ENCODE assay signal across 29 cellular contexts in genomic region chr2:70988151-70988550, GRCh38. TPM values are rescaled to one million over a fixed set of nuclear protein-coding genes. Genes with fewer than 3 reads are reported as not detected.
A peak's percentile ranks its signal among the peaks of the same experiment; 100 is the strongest.
DNase-seq lines count a peak whose midpoint lies in the region; ATAC-seq, FAIRE-seq and TF ChIP-seq lines count a peak whose summit lies in the region.
"Had no signal": no experiment of that assay in that cellular context is flagged by ENCODE, and none has a peak within 500 bp of the region (broad histone marks: within the 10 kb centered on the region; RNA-seq: fewer than 3 reads in every experiment).

No MANE protein-coding gene starts in this region.

- no peaks in the 10 kb centered on the region for H3K9me3 ChIP-seq in body of pancreas
- H3K9me3 ChIP-seq: pancreas, Peyer's patch had no signal

- DNase-seq in activated T-cell treated with anti-CD3 and anti-CD28 coated beads, Interleukin-2, amount 50 U/mL, for 48 hours = peak; percentile 10 to 14
- DNase-seq in activated T-cell treated with anti-CD3 and anti-CD28 coated beads for 4 hours = no peak
- peak in 3 of 4 donors; percentile 21 to 57 (median 48) for DNase-seq in body of pancreas
- peak; percentile 12 to 78 for DNase-seq in lower leg skin (ENCODE audit: low spot score in 2 of 2)
- peak; percentile 37 for DNase-seq in type B pancreatic cell (ENCODE audit: extremely low spot score, unreplicated experiment)
- DNase-seq in AG08395 (ENCODE audit: low spot score) = no peak
- DNase-seq in germinal center (ENCODE audit: low spot score) = no peak
- no peak for DNase-seq in GM19239 (ENCODE audit: insufficient read length, low spot score)
- DNase-seq: activated CD4-positive, alpha-beta T cell treated with anti-CD3 and anti-CD28 coated beads, Interleukin-2, amount 50 U/mL, for 48 hours; C1 segment of cervical spinal cord; foreskin fibroblast; hippocampal formation; Karpas-422; mammary epithelial cell; NCI-H1048; NCI-H2029; NK-92 treated with Interleukin-12 subunit alpha and Interleukin-12 subunit beta, amount 100 ng/mL, for 24 hours; stimulated activated CD4-positive, alpha-beta T cell treated with anti-CD3 and anti-CD28 coated beads, Interleukin-1b, Interleukin-23, amount 100 ng/mL, for 48 hours; stimulated activated naive CD4-positive, alpha-beta T cell treated with Interleukin-2 at 50 U/mL for 16 hours; WERI-Rb-1 had no signal

- peaks cover 10% of the 10 kb centered on the region for H3K4me1 ChIP-seq in body of pancreas

- no peaks in the 10 kb centered on the region for H3K27me3 Mint-ChIP-seq in type B pancreatic cell
- H3K27me3 Mint-ChIP-seq: activated naive CD8-positive, alpha-beta T cell treated with anti-CD3 and anti-CD28 coated beads, Interleukin-2, amount 10 ng/mL, durations not matched to agents 7 days and 5 days had no signal

- H3K27ac Mint-ChIP-seq in type B pancreatic cell = no peak overlapping the region
- H3K27ac Mint-ChIP-seq: activated naive CD8-positive, alpha-beta T cell treated with anti-CD3 and anti-CD28 coated beads, Interleukin-2, amount 10 ng/mL, durations not matched to agents 7 days and 5 days; T-helper 2 cell treated with Interferon-gamma antibody and Interleukin-4, amounts not matched to agents 5 μg/mL and 100 μg/mL, for 36 hours had no signal

- no peaks in the 10 kb centered on the region for H3K9me3 Mint-ChIP-seq in type B pancreatic cell
- H3K9me3 Mint-ChIP-seq: activated naive CD8-positive, alpha-beta T cell treated with anti-CD3 and anti-CD28 coated beads, Interleukin-2, amount 10 ng/mL, durations not matched to agents 7 days and 5 days; T-helper 2 cell treated with Interferon-gamma antibody and Interleukin-4, amounts not matched to agents 5 μg/mL and 100 μg/mL, for 36 hours had no signal

- 51 to 53% methylated on average over 2 to 4 of the region's 4 CpGs for WGBS in body of pancreas, 2 donors
- WGBS in lower leg skin, 2 donors = 48 to 53% methylated on average over 4 of the region's 4 CpGs

- no peak for TF ChIP-seq CTCF in body of pancreas (IDR thresholded peaks at IDR 0.05)
- no peak for TF ChIP-seq CTCF in lower leg skin (IDR thresholded peaks at IDR 0.05)
- no peak for TF ChIP-seq CTCF in type B pancreatic cell (conservative IDR thresholded peaks at IDR 0.05)

- H3K4me1 Mint-ChIP-seq in type B pancreatic cell (ENCODE audit: unreplicated experiment) = peaks cover 9% of the 10 kb centered on the region

- H3K4me3 ChIP-seq in body of pancreas (no peak overlapping the region), lower leg skin (ENCODE audit: low read depth, poor library complexity, severe bottlenecking) (no peak overlapping the region)
- H3K4me3 ChIP-seq: pancreas, Peyer's patch, SK-N-MC had no signal

- H3K27ac ChIP-seq in body of pancreas = peak overlapping the region in 1 of 4 donors; percentile 8
- H3K27ac ChIP-seq: pancreas, Peyer's patch, SK-N-MC, WERI-Rb-1 had no signal

- FAIRE-seq in GM19239 (lab: Jason Lieb, UNC) = no peak
- FAIRE-seq: G401.6, keratinocyte, pancreas had no signal

- TF ChIP-seq POLR2A in body of pancreas (IDR thresholded peaks at IDR 0.05) (no peak), lower leg skin (IDR thresholded peaks at IDR 0.05) (no peak)

- H3K27me3 ChIP-seq in body of pancreas = no peaks in the 10 kb centered on the region
- H3K27me3 ChIP-seq: pancreas, Peyer's patch had no signal

- H3K36me3 Mint-ChIP-seq in type B pancreatic cell = peaks cover 15% of the 10 kb centered on the region

- H3K36me3 ChIP-seq in body of pancreas (replicated peaks in 1 of 2; ENCODE audit: insufficient read depth in 1 of 2, low read depth in 2 of 2) = peaks cover 0 to 13% of the 10 kb centered on the region in 2 donors

- no peak for ATAC-seq in body of pancreas

- no peak overlapping the region for H3K4me3 Mint-ChIP-seq in type B pancreatic cell
- H3K4me3 Mint-ChIP-seq: activated naive CD8-positive, alpha-beta T cell treated with anti-CD3 and anti-CD28 coated beads, Interleukin-2, amount 10 ng/mL, durations not matched to agents 7 days and 5 days; T-helper 2 cell treated with Interferon-gamma antibody and Interleukin-4, amounts not matched to agents 5 μg/mL and 100 μg/mL, for 36 hours had no signal

- intact Hi-C loops in body of pancreas (cut with DNase I) (no loop called here), lower leg skin (cut with DNase I; ENCODE audit: low total_unique reads) (no loop called here)

RNA-seq across cellular contexts. Expression of gene TEX261, which starts 6.5 kb away (rescaled TPM):
- total RNA-seq in body of pancreas (10 to 100 TPM; 16.6 to 19.1 TPM), lower leg skin (10 to 100 TPM; 12.5 to 24.9 (median 20.7) TPM), type B pancreatic cell (ENCODE audit: low replicate concordance) (46.1 and 50.0 TPM in 2 replicates)

RNA-seq across cellular contexts. Expression of gene ANKRD53, which starts 9.7 kb away (rescaled TPM):
- total RNA-seq in body of pancreas = 10 to 100 TPM in 1 of 2 donors, 1 to 10 TPM in 1; 4.7 to 10.2 TPM
- 1 to 10 TPM in 1 of 4 donors, under 1 TPM in 2, not detected in 1; 0.27 to 1.3 (median 0.84) TPM for total RNA-seq in lower leg skin
- total RNA-seq in type B pancreatic cell (ENCODE audit: low replicate concordance) = 0.55 and 0.72 TPM in 2 replicates
- total RNA-seq: NCI-H460 had no signal

RNA-seq across cellular contexts. Expression of gene ATP6V1B1, which starts 52.5 kb away (rescaled TPM):
- total RNA-seq in body of pancreas (10 to 100 TPM in 1 of 2 donors, 1 to 10 TPM in 1; 9.9 to 17.9 TPM), lower leg skin (100 to 1,000 TPM in 1 of 4 donors, 10 to 100 TPM in 2, 1 to 10 TPM in 1; 7.3 to 110 (median 55.0) TPM), type B pancreatic cell (ENCODE audit: low replicate concordance) (6.3 and 8.6 TPM in 2 replicates)
- total RNA-seq: activated naive CD8-positive, alpha-beta T cell treated with anti-CD3 and anti-CD28 coated beads, Interleukin-2, amount 10 ng/mL, durations not matched to agents 7 days and 5 days; dermis microvascular lymphatic vessel endothelial cell had no signal

Comparison
In these comparisons a context has a peak if more than half of its experiments do, and no peak if none do; other contexts are left out.
1. DNase-seq: peak in activated T-cell treated with anti-CD3 and anti-CD28 coated beads, Interleukin-2, amount 50 U/mL, for 48 hours (2 of 2), body of pancreas (3 of 4), lower leg skin (2 of 2) and type B pancreatic cell (single experiment); none in activated T-cell treated with anti-CD3 and anti-CD28 coated beads for 4 hours (single experiment), AG08395 (single experiment), germinal center (single experiment) and GM19239 (single experiment).